ENCODE assay signal across 31 cellular contexts in genomic region chr1:241079459-241079858, GRCh38.
"Had no signal": no experiment of that assay in that cellular context is flagged by ENCODE, and none has a peak within 500 bp of the region (broad histone marks: within the 10 kb centered on the region; RNA-seq: fewer than 3 reads in every experiment).

No MANE protein-coding gene starts in this region.

- H3K4me1 ChIP-seq: esophagus squamous epithelium, gastroesophageal sphincter, heart right ventricle had no signal

- H3K4me3 ChIP-seq: coronary artery, esophagus squamous epithelium, gastroesophageal sphincter, heart right ventricle, hepatocyte had no signal

- H2AFZ ChIP-seq: hepatocyte had no signal

- DNase-seq: activated CD4-positive, alpha-beta memory T cell treated with anti-CD3 and anti-CD28 coated beads, Interleukin-2, amount 10 ng/mL, durations not matched to agents 7 days and 5 days; activated CD4-positive, alpha-beta T cell treated with anti-CD3 and anti-CD28 coated beads for 1 hour; activated CD4-positive, alpha-beta T cell treated with anti-CD3 and anti-CD28 coated beads for 4 hours; activated CD4-positive, alpha-beta T cell treated with anti-CD3 and anti-CD28 coated beads, Interleukin-2, amount 10 ng/mL, durations not matched to agents 7 days and 5 days; activated CD4-positive, alpha-beta T cell treated with anti-CD3 and anti-CD28 coated beads, Interleukin-2, amount 50 U/mL, for 4 hours; activated CD8-positive, alpha-beta memory T cell treated with anti-CD3 and anti-CD28 coated beads, Interleukin-2, amount 50 U/mL, for 48 hours; activated gamma-delta T cell treated with Interleukin-2 at 50 U/mL for 16 hours; activated naive CD4-positive, alpha-beta T cell treated with anti-CD3 and anti-CD28 coated beads, Interleukin-2, amount 50 U/mL, for 16 hours; activated naive CD4-positive, alpha-beta T cell treated with Interleukin-2 at 50 U/mL for 16 hours; activated T-cell treated with anti-CD3 and anti-CD28 coated beads for 4 hours; activated T-cell treated with anti-CD3 and anti-CD28 coated beads, Interleukin-2, amount 50 U/mL, for 24 hours; activated T-cell treated with anti-CD3 and anti-CD28 coated beads, Interleukin-2, amount 50 U/mL, for 72 hours; amniotic stem cell; central memory CD4-positive, alpha-beta T cell; cerebellar nuclear complex; effector CD4-positive, alpha-beta T cell; effector memory CD8-positive, alpha-beta T cell; esophagus squamous epithelium; foreskin melanocyte; heart right ventricle; T-helper 1 cell; T-helper 17 cell; T1000 had no signal

- FAIRE-seq: astrocyte, endometrium, endothelial cell of umbilical vein had no signal

- H3K9me3 ChIP-seq: esophagus squamous epithelium, gastroesophageal sphincter, heart right ventricle had no signal

- H3K4me2 ChIP-seq: hepatocyte had no signal

- H3K79me2 ChIP-seq: hepatocyte had no signal

- H3K27me3 ChIP-seq: esophagus squamous epithelium, gastroesophageal sphincter, hepatocyte had no signal

- H3K27ac ChIP-seq: coronary artery, epithelial cell of prostate, esophagus squamous epithelium, gastroesophageal sphincter, heart right ventricle, hepatocyte had no signal

- H3K36me3 ChIP-seq: esophagus squamous epithelium, gastroesophageal sphincter, heart right ventricle had no signal

- ATAC-seq: activated T-cell treated with anti-CD3 and anti-CD28 coated beads, Interleukin-2, amount 50 U/mL, for 72 hours; effector memory CD8-positive, alpha-beta T cell; gastroesophageal sphincter; heart right ventricle; T-helper 17 cell; WTC11 had no signal
